In genomic region chrX:123906557-123907316, GRCh38 we compare ENCODE assay signal across 18 cellular contexts. TPM values are rescaled to one million over a fixed set of nuclear protein-coding genes. Genes with fewer than 3 reads are reported as not detected.
DNase-seq lines count a peak whose midpoint lies in the region; ATAC-seq and TF ChIP-seq lines count a peak whose summit lies in the region.
"Had no signal": no experiment of that assay in that cellular context is flagged by ENCODE, and none has a peak within 500 bp of the region (broad histone marks: within the 10 kb centered on the region; RNA-seq: fewer than 3 reads in every experiment).

No MANE protein-coding gene starts in this region.

- no peak overlapping the region for H3K9ac ChIP-seq in neuronal stem cell (ENCODE audit: low read depth, low read length, poor library complexity)

- no CpG with 5 or more reads among the region's 8 CpGs for WGBS in neuronal stem cell (ENCODE audit: extremely low coverage in 2 of 2, insufficient read length in 2 of 2, insufficient replicate concordance in 1 of 2), 2 donors

- no peak overlapping the region for H3K4ac ChIP-seq in neuronal stem cell (ENCODE audit: low read length)

- peak; percentile 52 for ATAC-seq in Right ventricle myocardium inferior
- ATAC-seq in stimulated activated naive CD8-positive, alpha-beta T cell treated with anti-CD3 and anti-CD28 coated beads, Interleukin-15, amount 100 ng/mL, for 72 hours, result no peak

- H4K91ac ChIP-seq in neuronal stem cell (ENCODE audit: low read depth, low read length, poor library complexity), result no peak overlapping the region

- H4K8ac ChIP-seq in neuronal stem cell (ENCODE audit: low read depth, low read length), result no peak overlapping the region

- DNase-seq in Right ventricle myocardium inferior (ENCODE audit: missing footprints) (no peak), right atrium auricular region (ENCODE audit: low spot score) (no peak), RPMI7951 (ENCODE audit: low read depth) (peak; percentile 5), left ventricle myocardium inferior (no peak), neuronal stem cell (ENCODE audit: low spot score) (no peak), MV-4-11 (lab: John Stamatoyannopoulos, UW) (no peak), ureter (ENCODE audit: low spot score) (no peak)
- no peak for DNase-seq in stimulated activated naive CD8-positive, alpha-beta T cell treated with anti-CD3 and anti-CD28 coated beads, Interleukin-15, amount 100 ng/mL, for 72 hours
- DNase-seq: activated CD4-positive, alpha-beta T cell treated with anti-CD3 and anti-CD28 coated beads, Interleukin-2, amount 50 U/mL, for 48 hours; central memory CD4-positive, alpha-beta T cell; HCEC 1CT; head of caudate nucleus; NCI-H1930; NCI-H748 treated with DMSO at 0.1 percent for 48 hours; nucleus accumbens; T-helper 9 cell had no signal

- H3K27ac Mint-ChIP-seq in stimulated activated naive CD8-positive, alpha-beta T cell treated with anti-CD3 and anti-CD28 coated beads, Interleukin-15, amount 100 ng/mL, for 72 hours, result peak overlapping the region; percentile 10 to 28

- H3K18ac ChIP-seq in neuronal stem cell (ENCODE audit: low read length), result no peak overlapping the region

- no peaks in the 10 kb centered on the region for H3K27me3 ChIP-seq in right atrium auricular region
- H3K27me3 ChIP-seq in left ventricle myocardium inferior (ENCODE audit: low read depth), result no peaks in the 10 kb centered on the region
- no peaks in the 10 kb centered on the region for H3K27me3 ChIP-seq in neuronal stem cell (ENCODE audit: control insufficient read depth in 3 of 3, insufficient read depth in 3 of 3, low read depth in 1 of 3, low read length in 3 of 3)

- no peak overlapping the region for H3K23ac ChIP-seq in neuronal stem cell (ENCODE audit: low read depth, low read length, poor library complexity)

- no peaks in the 10 kb centered on the region for H3K4me1 ChIP-seq in right atrium auricular region
- H3K4me1 ChIP-seq in left ventricle myocardium inferior, result no peaks in the 10 kb centered on the region
- no peaks in the 10 kb centered on the region for H3K4me1 ChIP-seq in neuronal stem cell (ENCODE audit: control insufficient read depth in 2 of 2, insufficient read depth in 1 of 2, low read depth in 1 of 2, low read length in 2 of 2)

- H3K36me3 ChIP-seq in right atrium auricular region, result no peaks in the 10 kb centered on the region
- H3K36me3 ChIP-seq in left ventricle myocardium inferior, result peaks cover 9% of the 10 kb centered on the region
- peaks cover 0 to 51% of the 10 kb centered on the region in 2 donors for H3K36me3 ChIP-seq in neuronal stem cell (replicated peaks in 1 of 2; ENCODE audit: control insufficient read depth in 2 of 2, insufficient read depth in 2 of 2, low read length in 2 of 2)
- H3K36me3 ChIP-seq: thoracic aorta had no signal

- H3K9me3 ChIP-seq in right atrium auricular region, result no peaks in the 10 kb centered on the region
- no peaks in the 10 kb centered on the region for H3K9me3 ChIP-seq in left ventricle myocardium inferior (replicated peaks)
- H3K9me3 ChIP-seq in neuronal stem cell (replicated peaks in 1 of 2; ENCODE audit: control insufficient read depth in 2 of 2, insufficient read depth in 1 of 2, low read depth in 1 of 2, low read length in 2 of 2), result no peaks in the 10 kb centered on the region
- H3K9me3 ChIP-seq: thoracic aorta had no signal

- H2BK12ac ChIP-seq in neuronal stem cell (ENCODE audit: low read length), result no peak overlapping the region

- no peak overlapping the region for H2AK5ac ChIP-seq in neuronal stem cell (ENCODE audit: low read depth, low read length)

- H3K27me3 Mint-ChIP-seq in stimulated activated naive CD8-positive, alpha-beta T cell treated with anti-CD3 and anti-CD28 coated beads, Interleukin-15, amount 100 ng/mL, for 72 hours, result no peaks in the 10 kb centered on the region

- H3K79me1 ChIP-seq in neuronal stem cell (ENCODE audit: low read depth, low read length), result no peaks in the 10 kb centered on the region

- H2BK120ac ChIP-seq in neuronal stem cell (ENCODE audit: low read depth, low read length), result no peak overlapping the region

- H3K27ac ChIP-seq in right atrium auricular region (peak overlapping the region in 1 of 2 donors; percentile 26), left ventricle myocardium inferior (replicated peaks) (peak overlapping the region; percentile 44), neuronal stem cell (replicated peaks; ENCODE audit: low read length) (no peak overlapping the region)
- H3K27ac ChIP-seq: HL-60, thoracic aorta had no signal

- H3K9me3 Mint-ChIP-seq in stimulated activated naive CD8-positive, alpha-beta T cell treated with anti-CD3 and anti-CD28 coated beads, Interleukin-15, amount 100 ng/mL, for 72 hours, result no peaks in the 10 kb centered on the region

- no peak overlapping the region for H3K4me3 Mint-ChIP-seq in stimulated activated naive CD8-positive, alpha-beta T cell treated with anti-CD3 and anti-CD28 coated beads, Interleukin-15, amount 100 ng/mL, for 72 hours

- H2BK5ac ChIP-seq in neuronal stem cell (ENCODE audit: low read length), result no peak overlapping the region

- intact Hi-C loops in Right ventricle myocardium inferior (cut with DNase I) (no loop called here), left ventricle myocardium inferior (cut with micrococcal nuclease) (no loop called here)

- TF ChIP-seq CTCF in right atrium auricular region (IDR thresholded peaks at IDR 0.05) (no peak), left ventricle myocardium inferior (IDR thresholded peaks at IDR 0.05; ENCODE audit: borderline replicate concordance) (no peak)

- H3K4me1 Mint-ChIP-seq in stimulated activated naive CD8-positive, alpha-beta T cell treated with anti-CD3 and anti-CD28 coated beads, Interleukin-15, amount 100 ng/mL, for 72 hours, result peaks cover 9% of the 10 kb centered on the region

- no peak overlapping the region for H3K14ac ChIP-seq in neuronal stem cell (ENCODE audit: low read length)

- H2AFZ ChIP-seq in neuronal stem cell (ENCODE audit: low read length), result no peak overlapping the region

- H3K4me2 ChIP-seq in neuronal stem cell (ENCODE audit: insufficient read depth, low read length, poor library complexity, severe bottlenecking), result no peak overlapping the region

- no peak overlapping the region for H3K4me3 ChIP-seq in right atrium auricular region
- no peak overlapping the region for H3K4me3 ChIP-seq in left ventricle myocardium inferior
- H3K4me3 ChIP-seq in neuronal stem cell (ENCODE audit: low read length in 2 of 2), result no peak overlapping the region
- H3K4me3 ChIP-seq: thoracic aorta had no signal

- H2BK15ac ChIP-seq in neuronal stem cell (ENCODE audit: low read length), result no peak overlapping the region

RNA-seq across cellular contexts. Expression of gene XIAP, which starts 46.9 kb away (rescaled TPM):
- total RNA-seq in Right ventricle myocardium inferior (21.4 TPM), right atrium auricular region (10 to 100 TPM; 19.6 to 22.0 TPM), left ventricle myocardium inferior (24.9 TPM), ureter (66.6 TPM)
- 16.1 and 17.8 TPM in 2 replicates for total RNA-seq in RPMI7951 (2014; rRNA removed; shearing (Covaris generic))
- polyA plus RNA-seq in neuronal stem cell (2013, experiment 1 of 2), result 16.4 TPM
- 17.7 TPM for polyA plus RNA-seq in neuronal stem cell (2013, experiment 2 of 2)

RNA-seq across cellular contexts. Expression of gene STAG2, which starts 54.8 kb away (rescaled TPM):
- total RNA-seq in Right ventricle myocardium inferior (32.9 TPM), right atrium auricular region (10 to 100 TPM; 26.8 to 45.8 TPM), left ventricle myocardium inferior (29.3 TPM), ureter (68.4 TPM)
- total RNA-seq in RPMI7951 (2014; rRNA removed; shearing (Covaris generic)), result 53.1 and 58.0 TPM in 2 replicates
- 44.5 TPM for polyA plus RNA-seq in neuronal stem cell (2013, experiment 1 of 2)
- polyA plus RNA-seq in neuronal stem cell (2013, experiment 2 of 2), result 44.2 TPM
